ENCODE assay signal across 1 cellular context in genomic region chr7:128192497-128193142, GRCh38.
TF ChIP-seq lines count a peak whose summit lies in the region.

No MANE protein-coding gene starts in this region.

TF ChIP-seq in WTC11, 78 proteins besides CTCF, POLR2A, EP300 and RAD21 (continued from another document):
- no peak for TF ChIP-seq CREM (CRISPR knock-in tag; IDR thresholded peaks at IDR 0.05)
- no peak for TF ChIP-seq IRF1 (CRISPR knock-in tag; IDR thresholded peaks at IDR 0.05)
